27 cellular contexts compared by ENCODE assay signal in genomic region chr14:22800356-22800755, GRCh38.
"Had no signal": no experiment of that assay in that cellular context is flagged by ENCODE, and none has a peak within 500 bp of the region (broad histone marks: within the 10 kb centered on the region; RNA-seq: fewer than 3 reads in every experiment).

No MANE protein-coding gene starts in this region.

- H3K4me1 Mint-ChIP-seq: activated CD4-positive, alpha-beta T cell treated with anti-CD3 and anti-CD28 coated beads for 36 hours; central memory CD8-positive, alpha-beta T cell; natural killer cell had no signal

- H3K4me1 ChIP-seq: esophagus muscularis mucosa, foreskin keratinocyte, left ventricle myocardium inferior, testis, transverse colon, uterus had no signal

- H3K9me3 ChIP-seq: esophagus muscularis mucosa, left ventricle myocardium inferior, testis, transverse colon, uterus had no signal

- ATAC-seq: activated CD4-positive, alpha-beta T cell treated with anti-CD3 and anti-CD28 coated beads for 36 hours; activated naive CD4-positive, alpha-beta T cell treated with anti-CD3 and anti-CD28 coated beads, Interleukin-2, amount 50 U/mL, for 72 hours; activated T-cell treated with anti-CD3 and anti-CD28 coated beads, Interleukin-2, amount 50 U/mL, for 72 hours; foreskin keratinocyte; natural killer cell; sciatic nerve; stimulated activated naive CD8-positive, alpha-beta T cell treated with anti-CD3 and anti-CD28 coated beads, Interleukin-15, Interleukin-2, amounts not matched to agents 100 U/mL and 50 U/mL, for 24 hours; WTC11 had no signal

- DNase-seq: activated CD4-positive, alpha-beta T cell treated with anti-CD3 and anti-CD28 coated beads for 36 hours; activated CD4-positive, alpha-beta T cell treated with anti-CD3 and anti-CD28 coated beads, Interleukin-2, amount 50 U/mL, for 4 hours; activated naive CD4-positive, alpha-beta T cell; activated T-cell treated with anti-CD3 and anti-CD28 coated beads for 4 hours; activated T-cell treated with anti-CD3 and anti-CD28 coated beads, Interleukin-2, amount 50 U/mL, for 72 hours; anterior cingulate cortex; dermis blood vessel endothelial cell; effector CD4-positive, alpha-beta T cell; foreskin keratinocyte; left ventricle myocardium inferior; mesendoderm; natural killer cell; retina; stimulated activated CD4-positive, alpha-beta T cell treated with anti-CD3 and anti-CD28 coated beads, Interleukin-12 subunit alpha, Interleukin-12 subunit beta, amount 100 ng/mL, for 4 hours; stimulated activated CD4-positive, alpha-beta T cell treated with anti-CD3 and anti-CD28 coated beads, Interleukin-4, amount 100 ng/mL, for 1 hour; stimulated activated naive CD8-positive, alpha-beta T cell treated with anti-CD3 and anti-CD28 coated beads, Interleukin-15, Interleukin-2, amounts not matched to agents 100 U/mL and 50 U/mL, for 24 hours; T-helper 2 cell; testis; transverse colon; uterus had no signal

- H3K27me3 ChIP-seq: foreskin keratinocyte, testis, transverse colon, uterus had no signal

- H3K9me3 Mint-ChIP-seq: activated naive CD4-positive, alpha-beta T cell treated with anti-CD3 and anti-CD28 coated beads, Interleukin-2, amount 50 U/mL, for 72 hours; activated T-cell treated with anti-CD3 and anti-CD28 coated beads, Interleukin-2, amount 50 U/mL, for 72 hours; central memory CD8-positive, alpha-beta T cell; natural killer cell had no signal

- H3K36me3 Mint-ChIP-seq: activated naive CD4-positive, alpha-beta T cell treated with anti-CD3 and anti-CD28 coated beads, Interleukin-2, amount 50 U/mL, for 72 hours; natural killer cell had no signal

- H3K4me3 ChIP-seq: esophagus muscularis mucosa, left ventricle myocardium inferior, lung, skin epidermis, testis, transverse colon, uterus had no signal

- H3K36me3 ChIP-seq: esophagus muscularis mucosa, left ventricle myocardium inferior, transverse colon, uterus had no signal

- H3K27ac ChIP-seq: esophagus muscularis mucosa, foreskin keratinocyte, left ventricle myocardium inferior, skin epidermis, testis, transverse colon, uterus had no signal

- H3K4me3 Mint-ChIP-seq: activated CD4-positive, alpha-beta T cell treated with anti-CD3 and anti-CD28 coated beads for 36 hours; activated T-cell treated with anti-CD3 and anti-CD28 coated beads, Interleukin-2, amount 50 U/mL, for 72 hours; central memory CD8-positive, alpha-beta T cell; natural killer cell; WTC11 had no signal

- H3K27ac Mint-ChIP-seq: activated CD4-positive, alpha-beta T cell treated with anti-CD3 and anti-CD28 coated beads for 36 hours; activated T-cell treated with anti-CD3 and anti-CD28 coated beads, Interleukin-2, amount 50 U/mL, for 72 hours; natural killer cell; WTC11 had no signal
